In the genomic region with DNA sequence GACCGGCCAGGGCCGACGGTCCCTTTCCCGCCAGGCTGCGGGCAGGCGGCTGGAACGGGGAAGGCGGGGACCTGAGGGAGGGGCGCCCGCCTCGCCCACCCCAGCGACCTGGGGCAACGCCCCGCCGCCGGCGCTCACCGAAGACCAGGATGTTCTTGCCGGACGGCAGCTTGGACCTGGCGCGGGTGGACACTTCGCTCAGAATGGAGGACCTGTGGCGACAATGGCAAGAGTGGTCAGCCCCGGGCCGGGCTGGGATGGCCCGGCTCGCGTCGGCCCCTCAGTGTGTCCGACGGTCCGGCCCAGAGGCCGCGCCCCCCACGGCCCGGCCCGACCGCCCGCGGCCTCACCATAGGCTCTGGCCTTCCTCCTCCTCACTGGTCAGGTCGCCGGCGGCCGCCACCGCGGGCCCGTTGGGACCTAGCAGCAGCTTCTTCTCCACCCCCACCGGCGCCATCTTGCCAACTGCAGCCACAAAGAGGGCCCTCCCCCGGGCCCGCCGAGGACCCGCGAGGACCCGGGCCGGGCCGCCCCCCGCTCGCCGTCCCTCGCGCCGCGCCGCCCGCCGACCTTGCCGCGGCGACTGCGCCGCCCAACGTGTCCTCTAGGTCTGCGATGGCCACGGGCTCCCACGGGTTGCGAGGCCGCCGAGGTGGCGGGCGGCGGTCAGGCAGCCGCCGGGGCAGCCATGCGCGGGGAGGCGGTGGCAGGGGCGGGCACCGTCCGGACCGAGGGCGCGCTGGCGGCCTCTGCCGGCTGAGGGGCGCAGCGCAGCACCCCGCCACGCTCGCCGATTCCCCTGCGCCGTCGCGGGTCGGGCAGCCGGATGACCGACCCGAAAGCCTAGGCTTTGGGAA, we compare ENCODE assay signal across 1 cellular context.
A peak's percentile ranks its signal among the peaks of the same experiment; 100 is the strongest.
TF ChIP-seq lines count a peak whose summit lies in the region.

A gene (minus strand): TSS at position 475 of the 857 bp plus-strand sequence. CDS start 18 bp downstream, at position 457.

TF ChIP-seq in K562, 482 proteins besides CTCF, POLR2A, EP300 and RAD21 (continued from another document and continues in another):
- TF ChIP-seq, protein P1, sequence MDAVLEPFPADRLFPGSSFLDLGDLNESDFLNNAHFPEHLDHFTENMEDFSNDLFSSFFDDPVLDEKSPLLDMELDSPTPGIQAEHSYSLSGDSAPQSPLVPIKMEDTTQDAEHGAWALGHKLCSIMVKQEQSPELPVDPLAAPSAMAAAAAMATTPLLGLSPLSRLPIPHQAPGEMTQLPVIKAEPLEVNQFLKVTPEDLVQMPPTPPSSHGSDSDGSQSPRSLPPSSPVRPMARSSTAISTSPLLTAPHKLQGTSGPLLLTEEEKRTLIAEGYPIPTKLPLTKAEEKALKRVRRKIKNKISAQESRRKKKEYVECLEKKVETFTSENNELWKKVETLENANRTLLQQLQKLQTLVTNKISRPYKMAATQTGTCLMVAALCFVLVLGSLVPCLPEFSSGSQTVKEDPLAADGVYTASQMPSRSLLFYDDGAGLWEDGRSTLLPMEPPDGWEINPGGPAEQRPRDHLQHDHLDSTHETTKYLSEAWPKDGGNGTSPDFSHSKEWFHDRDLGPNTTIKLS (IDR thresholded peaks at IDR 0.05; ENCODE audit: borderline replicate concordance, low read depth) = peak; percentile 85; the same call in 1 of the 2 replicates
- TF ChIP-seq ZFPM2 (CRISPR knock-in tag; IDR thresholded peaks at IDR 0.05) = no peak
- peak; percentile 89 for TF ChIP-seq CHD1 (IDR thresholded peaks at IDR 0.05; ENCODE audit: low read length)
- no peak for TF ChIP-seq ZNF23 (CRISPR knock-in tag; IDR thresholded peaks at IDR 0.05)
- TF ChIP-seq NCOR1 (IDR thresholded peaks at IDR 0.05) = no peak
- TF ChIP-seq RNF2 (IDR thresholded peaks at IDR 0.05) = no peak
- TF ChIP-seq, protein P2, sequence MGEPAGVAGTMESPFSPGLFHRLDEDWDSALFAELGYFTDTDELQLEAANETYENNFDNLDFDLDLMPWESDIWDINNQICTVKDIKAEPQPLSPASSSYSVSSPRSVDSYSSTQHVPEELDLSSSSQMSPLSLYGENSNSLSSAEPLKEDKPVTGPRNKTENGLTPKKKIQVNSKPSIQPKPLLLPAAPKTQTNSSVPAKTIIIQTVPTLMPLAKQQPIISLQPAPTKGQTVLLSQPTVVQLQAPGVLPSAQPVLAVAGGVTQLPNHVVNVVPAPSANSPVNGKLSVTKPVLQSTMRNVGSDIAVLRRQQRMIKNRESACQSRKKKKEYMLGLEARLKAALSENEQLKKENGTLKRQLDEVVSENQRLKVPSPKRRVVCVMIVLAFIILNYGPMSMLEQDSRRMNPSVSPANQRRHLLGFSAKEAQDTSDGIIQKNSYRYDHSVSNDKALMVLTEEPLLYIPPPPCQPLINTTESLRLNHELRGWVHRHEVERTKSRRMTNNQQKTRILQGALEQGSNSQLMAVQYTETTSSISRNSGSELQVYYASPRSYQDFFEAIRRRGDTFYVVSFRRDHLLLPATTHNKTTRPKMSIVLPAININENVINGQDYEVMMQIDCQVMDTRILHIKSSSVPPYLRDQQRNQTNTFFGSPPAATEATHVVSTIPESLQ (CRISPR knock-in tag; IDR thresholded peaks at IDR 0.05) = no peak
- TF ChIP-seq ZSCAN32 (CRISPR knock-in tag; IDR thresholded peaks at IDR 0.05) = no peak
- TF ChIP-seq, protein P3, sequence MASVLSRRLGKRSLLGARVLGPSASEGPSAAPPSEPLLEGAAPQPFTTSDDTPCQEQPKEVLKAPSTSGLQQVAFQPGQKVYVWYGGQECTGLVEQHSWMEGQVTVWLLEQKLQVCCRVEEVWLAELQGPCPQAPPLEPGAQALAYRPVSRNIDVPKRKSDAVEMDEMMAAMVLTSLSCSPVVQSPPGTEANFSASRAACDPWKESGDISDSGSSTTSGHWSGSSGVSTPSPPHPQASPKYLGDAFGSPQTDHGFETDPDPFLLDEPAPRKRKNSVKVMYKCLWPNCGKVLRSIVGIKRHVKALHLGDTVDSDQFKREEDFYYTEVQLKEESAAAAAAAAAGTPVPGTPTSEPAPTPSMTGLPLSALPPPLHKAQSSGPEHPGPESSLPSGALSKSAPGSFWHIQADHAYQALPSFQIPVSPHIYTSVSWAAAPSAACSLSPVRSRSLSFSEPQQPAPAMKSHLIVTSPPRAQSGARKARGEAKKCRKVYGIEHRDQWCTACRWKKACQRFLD (CRISPR knock-in tag; IDR thresholded peaks at IDR 0.05) = peak; percentile 83; the same call in 1 of the 2 replicates
- peak; percentile 56; the same call in 1 of the 2 replicates for TF ChIP-seq CREM (IDR thresholded peaks at IDR 0.05; ENCODE audit: low read depth)
- no peak for TF ChIP-seq RFX1 (IDR thresholded peaks at IDR 0.05)
- TF ChIP-seq ZNF75A (CRISPR knock-in tag; IDR thresholded peaks at IDR 0.05) = no peak
- TF ChIP-seq, protein P4, sequence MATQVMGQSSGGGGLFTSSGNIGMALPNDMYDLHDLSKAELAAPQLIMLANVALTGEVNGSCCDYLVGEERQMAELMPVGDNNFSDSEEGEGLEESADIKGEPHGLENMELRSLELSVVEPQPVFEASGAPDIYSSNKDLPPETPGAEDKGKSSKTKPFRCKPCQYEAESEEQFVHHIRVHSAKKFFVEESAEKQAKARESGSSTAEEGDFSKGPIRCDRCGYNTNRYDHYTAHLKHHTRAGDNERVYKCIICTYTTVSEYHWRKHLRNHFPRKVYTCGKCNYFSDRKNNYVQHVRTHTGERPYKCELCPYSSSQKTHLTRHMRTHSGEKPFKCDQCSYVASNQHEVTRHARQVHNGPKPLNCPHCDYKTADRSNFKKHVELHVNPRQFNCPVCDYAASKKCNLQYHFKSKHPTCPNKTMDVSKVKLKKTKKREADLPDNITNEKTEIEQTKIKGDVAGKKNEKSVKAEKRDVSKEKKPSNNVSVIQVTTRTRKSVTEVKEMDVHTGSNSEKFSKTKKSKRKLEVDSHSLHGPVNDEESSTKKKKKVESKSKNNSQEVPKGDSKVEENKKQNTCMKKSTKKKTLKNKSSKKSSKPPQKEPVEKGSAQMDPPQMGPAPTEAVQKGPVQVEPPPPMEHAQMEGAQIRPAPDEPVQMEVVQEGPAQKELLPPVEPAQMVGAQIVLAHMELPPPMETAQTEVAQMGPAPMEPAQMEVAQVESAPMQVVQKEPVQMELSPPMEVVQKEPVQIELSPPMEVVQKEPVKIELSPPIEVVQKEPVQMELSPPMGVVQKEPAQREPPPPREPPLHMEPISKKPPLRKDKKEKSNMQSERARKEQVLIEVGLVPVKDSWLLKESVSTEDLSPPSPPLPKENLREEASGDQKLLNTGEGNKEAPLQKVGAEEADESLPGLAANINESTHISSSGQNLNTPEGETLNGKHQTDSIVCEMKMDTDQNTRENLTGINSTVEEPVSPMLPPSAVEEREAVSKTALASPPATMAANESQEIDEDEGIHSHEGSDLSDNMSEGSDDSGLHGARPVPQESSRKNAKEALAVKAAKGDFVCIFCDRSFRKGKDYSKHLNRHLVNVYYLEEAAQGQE (CRISPR knock-in tag; IDR thresholded peaks at IDR 0.05; ENCODE audit: low read depth) = peak; percentile 65; the same call in 1 of the 2 replicates
- TF ChIP-seq, protein P5, sequence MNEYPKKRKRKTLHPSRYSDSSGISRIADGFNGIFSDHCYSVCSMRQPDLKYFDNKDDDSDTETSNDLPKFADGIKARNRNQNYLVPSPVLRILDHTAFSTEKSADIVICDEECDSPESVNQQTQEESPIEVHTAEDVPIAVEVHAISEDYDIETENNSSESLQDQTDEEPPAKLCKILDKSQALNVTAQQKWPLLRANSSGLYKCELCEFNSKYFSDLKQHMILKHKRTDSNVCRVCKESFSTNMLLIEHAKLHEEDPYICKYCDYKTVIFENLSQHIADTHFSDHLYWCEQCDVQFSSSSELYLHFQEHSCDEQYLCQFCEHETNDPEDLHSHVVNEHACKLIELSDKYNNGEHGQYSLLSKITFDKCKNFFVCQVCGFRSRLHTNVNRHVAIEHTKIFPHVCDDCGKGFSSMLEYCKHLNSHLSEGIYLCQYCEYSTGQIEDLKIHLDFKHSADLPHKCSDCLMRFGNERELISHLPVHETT (CRISPR knock-in tag; conservative IDR thresholded peaks at IDR 0.05 in 1 of 2, IDR thresholded peaks at IDR 0.05 in 1 of 2) = peak in 1 of 2 experiments; percentile 76; a peak in 2 of 4 replicates
- TF ChIP-seq, protein P6, sequence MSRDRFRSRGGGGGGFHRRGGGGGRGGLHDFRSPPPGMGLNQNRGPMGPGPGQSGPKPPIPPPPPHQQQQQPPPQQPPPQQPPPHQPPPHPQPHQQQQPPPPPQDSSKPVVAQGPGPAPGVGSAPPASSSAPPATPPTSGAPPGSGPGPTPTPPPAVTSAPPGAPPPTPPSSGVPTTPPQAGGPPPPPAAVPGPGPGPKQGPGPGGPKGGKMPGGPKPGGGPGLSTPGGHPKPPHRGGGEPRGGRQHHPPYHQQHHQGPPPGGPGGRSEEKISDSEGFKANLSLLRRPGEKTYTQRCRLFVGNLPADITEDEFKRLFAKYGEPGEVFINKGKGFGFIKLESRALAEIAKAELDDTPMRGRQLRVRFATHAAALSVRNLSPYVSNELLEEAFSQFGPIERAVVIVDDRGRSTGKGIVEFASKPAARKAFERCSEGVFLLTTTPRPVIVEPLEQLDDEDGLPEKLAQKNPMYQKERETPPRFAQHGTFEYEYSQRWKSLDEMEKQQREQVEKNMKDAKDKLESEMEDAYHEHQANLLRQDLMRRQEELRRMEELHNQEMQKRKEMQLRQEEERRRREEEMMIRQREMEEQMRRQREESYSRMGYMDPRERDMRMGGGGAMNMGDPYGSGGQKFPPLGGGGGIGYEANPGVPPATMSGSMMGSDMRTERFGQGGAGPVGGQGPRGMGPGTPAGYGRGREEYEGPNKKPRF (IDR thresholded peaks at IDR 0.05; ENCODE audit: low read depth, low read length) = no peak
- TF ChIP-seq, protein P7, sequence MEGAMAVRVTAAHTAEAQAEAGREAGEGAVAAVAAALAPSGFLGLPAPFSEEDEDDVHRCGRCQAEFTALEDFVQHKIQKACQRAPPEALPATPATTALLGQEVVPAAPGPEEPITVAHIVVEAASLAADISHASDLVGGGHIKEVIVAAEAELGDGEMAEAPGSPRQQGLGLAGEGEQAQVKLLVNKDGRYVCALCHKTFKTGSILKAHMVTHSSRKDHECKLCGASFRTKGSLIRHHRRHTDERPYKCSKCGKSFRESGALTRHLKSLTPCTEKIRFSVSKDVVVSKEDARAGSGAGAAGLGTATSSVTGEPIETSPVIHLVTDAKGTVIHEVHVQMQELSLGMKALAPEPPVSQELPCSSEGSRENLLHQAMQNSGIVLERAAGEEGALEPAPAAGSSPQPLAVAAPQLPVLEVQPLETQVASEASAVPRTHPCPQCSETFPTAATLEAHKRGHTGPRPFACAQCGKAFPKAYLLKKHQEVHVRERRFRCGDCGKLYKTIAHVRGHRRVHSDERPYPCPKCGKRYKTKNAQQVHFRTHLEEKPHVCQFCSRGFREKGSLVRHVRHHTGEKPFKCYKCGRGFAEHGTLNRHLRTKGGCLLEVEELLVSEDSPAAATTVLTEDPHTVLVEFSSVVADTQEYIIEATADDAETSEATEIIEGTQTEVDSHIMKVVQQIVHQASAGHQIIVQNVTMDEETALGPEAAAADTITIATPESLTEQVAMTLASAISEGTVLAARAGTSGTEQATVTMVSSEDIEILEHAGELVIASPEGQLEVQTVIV (CRISPR knock-in tag; IDR thresholded peaks at IDR 0.05; ENCODE audit: borderline replicate concordance) = no peak
- TF ChIP-seq, protein P8, sequence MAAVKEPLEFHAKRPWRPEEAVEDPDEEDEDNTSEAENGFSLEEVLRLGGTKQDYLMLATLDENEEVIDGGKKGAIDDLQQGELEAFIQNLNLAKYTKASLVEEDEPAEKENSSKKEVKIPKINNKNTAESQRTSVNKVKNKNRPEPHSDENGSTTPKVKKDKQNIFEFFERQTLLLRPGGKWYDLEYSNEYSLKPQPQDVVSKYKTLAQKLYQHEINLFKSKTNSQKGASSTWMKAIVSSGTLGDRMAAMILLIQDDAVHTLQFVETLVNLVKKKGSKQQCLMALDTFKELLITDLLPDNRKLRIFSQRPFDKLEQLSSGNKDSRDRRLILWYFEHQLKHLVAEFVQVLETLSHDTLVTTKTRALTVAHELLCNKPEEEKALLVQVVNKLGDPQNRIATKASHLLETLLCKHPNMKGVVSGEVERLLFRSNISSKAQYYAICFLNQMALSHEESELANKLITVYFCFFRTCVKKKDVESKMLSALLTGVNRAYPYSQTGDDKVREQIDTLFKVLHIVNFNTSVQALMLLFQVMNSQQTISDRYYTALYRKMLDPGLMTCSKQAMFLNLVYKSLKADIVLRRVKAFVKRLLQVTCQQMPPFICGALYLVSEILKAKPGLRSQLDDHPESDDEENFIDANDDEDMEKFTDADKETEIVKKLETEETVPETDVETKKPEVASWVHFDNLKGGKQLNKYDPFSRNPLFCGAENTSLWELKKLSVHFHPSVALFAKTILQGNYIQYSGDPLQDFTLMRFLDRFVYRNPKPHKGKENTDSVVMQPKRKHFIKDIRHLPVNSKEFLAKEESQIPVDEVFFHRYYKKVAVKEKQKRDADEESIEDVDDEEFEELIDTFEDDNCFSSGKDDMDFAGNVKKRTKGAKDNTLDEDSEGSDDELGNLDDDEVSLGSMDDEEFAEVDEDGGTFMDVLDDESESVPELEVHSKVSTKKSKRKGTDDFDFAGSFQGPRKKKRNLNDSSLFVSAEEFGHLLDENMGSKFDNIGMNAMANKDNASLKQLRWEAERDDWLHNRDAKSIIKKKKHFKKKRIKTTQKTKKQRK (IDR thresholded peaks at IDR 0.05; ENCODE audit: borderline replicate concordance, low read depth, low read length) = no peak
- TF ChIP-seq ZBTB1 (CRISPR knock-in tag; IDR thresholded peaks at IDR 0.05; ENCODE audit: borderline replicate concordance, low read depth) = no peak
- peak; percentile 60; the same call in 1 of the 2 replicates for TF ChIP-seq KLF1 (tag; IDR thresholded peaks at IDR 0.05)
- TF ChIP-seq RBBP5 (IDR thresholded peaks at IDR 0.05; ENCODE audit: borderline replicate concordance, insufficient read depth, low read length, poor library complexity, severe bottlenecking) = peak; percentile 90
- no peak for TF ChIP-seq POU5F1 (IDR thresholded peaks at IDR 0.05; ENCODE audit: borderline replicate concordance, low read depth, low read length, partially characterized antibody)
- TF ChIP-seq, protein P9, sequence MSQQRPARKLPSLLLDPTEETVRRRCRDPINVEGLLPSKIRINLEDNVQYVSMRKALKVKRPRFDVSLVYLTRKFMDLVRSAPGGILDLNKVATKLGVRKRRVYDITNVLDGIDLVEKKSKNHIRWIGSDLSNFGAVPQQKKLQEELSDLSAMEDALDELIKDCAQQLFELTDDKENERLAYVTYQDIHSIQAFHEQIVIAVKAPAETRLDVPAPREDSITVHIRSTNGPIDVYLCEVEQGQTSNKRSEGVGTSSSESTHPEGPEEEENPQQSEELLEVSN (IDR thresholded peaks at IDR 0.05; ENCODE audit: borderline replicate concordance in 1 of 2, extremely low read depth in 1 of 2, insufficient read depth in 1 of 2, insufficient read length in 1 of 2, low read depth in 1 of 2, low read length in 1 of 2, poor library complexity in 1 of 2, severe bottlenecking in 1 of 2) = peak; percentile 51 to 87
- TF ChIP-seq SRSF9 (IDR thresholded peaks at IDR 0.05; ENCODE audit: borderline replicate concordance, low read depth, low read length) = no peak
